Comparison of ENCODE assay signal across 9 cellular contexts in genomic region chr3:32334675-32335074, GRCh38. TPM values are rescaled to one million over a fixed set of nuclear protein-coding genes. Genes with fewer than 3 reads are reported as not detected.
A peak's percentile ranks its signal among the peaks of the same experiment; 100 is the strongest.
DNase-seq lines count a peak whose midpoint lies in the region; ATAC-seq and TF ChIP-seq lines count a peak whose summit lies in the region.
"Had no signal": no experiment of that assay in that cellular context is flagged by ENCODE, and none has a peak within 500 bp of the region (broad histone marks: within the 10 kb centered on the region; RNA-seq: fewer than 3 reads in every experiment).

No MANE protein-coding gene starts in this region.

- no peaks in the 10 kb centered on the region for H3K9me3 Mint-ChIP-seq in activated CD8-positive, alpha-beta T cell treated with anti-CD3 and anti-CD28 coated beads for 36 hours
- no peaks in the 10 kb centered on the region for H3K9me3 Mint-ChIP-seq in glutamatergic neuron (ENCODE audit: unreplicated experiment)

- no peak overlapping the region for H3K4me3 Mint-ChIP-seq in activated CD8-positive, alpha-beta T cell treated with anti-CD3 and anti-CD28 coated beads for 36 hours
- H3K4me3 Mint-ChIP-seq in glutamatergic neuron (ENCODE audit: unreplicated experiment): no peak overlapping the region
- H3K4me3 Mint-ChIP-seq: B cell had no signal

- no peaks in the 10 kb centered on the region for H3K36me3 ChIP-seq in body of pancreas (replicated peaks in 1 of 2; ENCODE audit: insufficient read depth in 1 of 2, low read depth in 2 of 2)

- no peaks in the 10 kb centered on the region for H3K27me3 Mint-ChIP-seq in activated CD8-positive, alpha-beta T cell treated with anti-CD3 and anti-CD28 coated beads for 36 hours
- no peaks in the 10 kb centered on the region for H3K27me3 Mint-ChIP-seq in glutamatergic neuron (ENCODE audit: unreplicated experiment)
- H3K27me3 Mint-ChIP-seq: B cell had no signal

- no peaks in the 10 kb centered on the region for H3K9me3 ChIP-seq in body of pancreas

- no peaks in the 10 kb centered on the region for H3K36me3 Mint-ChIP-seq in activated CD8-positive, alpha-beta T cell treated with anti-CD3 and anti-CD28 coated beads for 36 hours (ENCODE audit: low read depth)
- no peaks in the 10 kb centered on the region for H3K36me3 Mint-ChIP-seq in glutamatergic neuron (ENCODE audit: unreplicated experiment)

- ATAC-seq in activated CD8-positive, alpha-beta T cell treated with anti-CD3 and anti-CD28 coated beads for 36 hours: peak; percentile 81
- no peak for ATAC-seq in body of pancreas

- intact Hi-C loops in activated CD8-positive, alpha-beta T cell treated with anti-CD3 and anti-CD28 coated beads for 36 hours (cut with micrococcal nuclease): loop anchor here (5.0 kb wide), 1 partner anchor 37 kb away; no protein-coding TSS in a partner anchor
- intact Hi-C loops in body of pancreas (cut with DNase I): no loop called here

- no peak overlapping the region for H3K27ac Mint-ChIP-seq in activated CD8-positive, alpha-beta T cell treated with anti-CD3 and anti-CD28 coated beads for 36 hours
- no peak overlapping the region for H3K27ac Mint-ChIP-seq in glutamatergic neuron (ENCODE audit: unreplicated experiment)
- H3K27ac Mint-ChIP-seq: B cell had no signal

- 79% methylated on average over 4 of the region's 4 CpGs for WGBS in body of pancreas, 2 donors

- POLR2A ChIA-PET in activated CD8-positive, alpha-beta T cell treated with anti-CD3 and anti-CD28 coated beads for 36 hours (lab: Charles Lee): interaction anchor here (1.0 kb wide), 1 partner anchor 42 kb away, joined by 3 read pairs; no protein-coding TSS in a partner anchor

- H3K27ac ChIP-seq in body of pancreas: no peak overlapping the region

- peak; percentile 60 for TF ChIP-seq CTCF in activated CD8-positive, alpha-beta T cell treated with anti-CD3 and anti-CD28 coated beads for 36 hours (IDR thresholded peaks at IDR 0.05)
- peak; percentile 8 for TF ChIP-seq CTCF in glutamatergic neuron (IDR thresholded peaks at IDR 0.05; ENCODE audit: partially characterized antibody, unreplicated experiment)
- TF ChIP-seq CTCF in body of pancreas (IDR thresholded peaks at IDR 0.05): peak in 3 of 7 experiments; percentile 6 to 23 (median 8)

- TF ChIP-seq POLR2A in body of pancreas (IDR thresholded peaks at IDR 0.05): no peak

- H3K4me1 ChIP-seq in body of pancreas: peaks cover 12% of the 10 kb centered on the region

- CTCF ChIA-PET in activated CD8-positive, alpha-beta T cell treated with anti-CD3 and anti-CD28 coated beads for 36 hours (lab: Charles Lee): interaction anchor here (0.6 to 4.6 kb wide), 17 partner anchors 10 to 171 kb away, joined by 3 to 33 read pairs (median 3); no protein-coding TSS in a partner anchor

- DNase-seq in activated gamma-delta T cell treated with Interleukin-2 at 50 U/mL for 16 hours: peak; percentile 45
- no peak for DNase-seq in activated gamma-delta T cell (lab: John Stamatoyannopoulos, UW)
- DNase-seq in activated CD8-positive, alpha-beta T cell treated with anti-CD3 and anti-CD28 coated beads for 36 hours: peak; percentile 61
- no peak for DNase-seq in glutamatergic neuron
- DNase-seq in stimulated activated naive CD4-positive, alpha-beta T cell treated with Interleukin-2 at 50 U/mL for 16 hours (lab: John Stamatoyannopoulos, UW): peak; percentile 47
- no peak for DNase-seq in hepatic stellate cell (ENCODE audit: low spot score)
- no peak for DNase-seq in body of pancreas
- no peak for DNase-seq in NCI-H748 treated with DMSO at 0.1 percent for 48 hours (lab: John Stamatoyannopoulos, UW)

- no peaks in the 10 kb centered on the region for H3K27me3 ChIP-seq in body of pancreas

- H3K4me3 ChIP-seq in body of pancreas: no peak overlapping the region

- peaks cover 21% of the 10 kb centered on the region for H3K4me1 Mint-ChIP-seq in activated CD8-positive, alpha-beta T cell treated with anti-CD3 and anti-CD28 coated beads for 36 hours (ENCODE audit: low read depth)
- peaks cover 2% of the 10 kb centered on the region for H3K4me1 Mint-ChIP-seq in glutamatergic neuron (ENCODE audit: low read depth, unreplicated experiment)
- H3K4me1 Mint-ChIP-seq: B cell had no signal

RNA-seq across cellular contexts. Expression of gene CMTM7, which starts 57.0 kb away (rescaled TPM):
- 10 to 100 TPM; 36.1 to 37.2 TPM for total RNA-seq in activated CD8-positive, alpha-beta T cell treated with anti-CD3 and anti-CD28 coated beads for 36 hours
- 95.5 TPM for total RNA-seq in glutamatergic neuron (ENCODE audit: unreplicated experiment)
- 10 to 100 TPM; 23.3 to 51.1 TPM for total RNA-seq in body of pancreas

Comparison
In these comparisons a context has a peak if more than half of its experiments do, and no peak if none do; other contexts are left out.
1. DNase-seq: peak in activated gamma-delta T cell treated with Interleukin-2 at 50 U/mL for 16 hours (single experiment), activated CD8-positive, alpha-beta T cell treated with anti-CD3 and anti-CD28 coated beads for 36 hours (single experiment) and stimulated activated naive CD4-positive, alpha-beta T cell treated with Interleukin-2 at 50 U/mL for 16 hours (single experiment); none in activated gamma-delta T cell (single experiment), glutamatergic neuron (single experiment), hepatic stellate cell (single experiment), body of pancreas (0 of 4) and NCI-H748 treated with DMSO at 0.1 percent for 48 hours (single experiment).